Comparison of ENCODE assay signal across 8 cellular contexts in the genomic region with DNA sequence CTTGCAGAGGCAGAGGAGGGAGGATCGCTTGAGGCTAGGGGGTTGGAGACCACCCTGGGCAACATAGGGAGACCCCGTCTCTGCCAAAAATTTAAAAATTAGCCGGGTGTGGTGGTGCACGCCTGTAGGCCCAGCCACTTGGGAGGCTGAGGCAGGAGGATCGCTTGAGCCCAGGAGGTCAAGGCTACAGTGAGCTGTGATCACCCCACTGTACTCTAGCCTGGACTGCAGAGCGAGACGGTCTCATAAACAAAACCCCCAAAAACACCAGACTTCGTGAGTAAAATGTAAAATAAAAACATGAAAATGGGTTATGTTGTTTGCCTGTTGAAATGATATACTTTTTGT. TPM values are rescaled to one million over a fixed set of nuclear protein-coding genes. Genes with fewer than 3 reads are reported as not detected.
DNase-seq lines count a peak whose midpoint lies in the region; ATAC-seq and TF ChIP-seq lines count a peak whose summit lies in the region.

No MANE protein-coding gene starts in this region.

- POLR2A ChIA-PET in RWPE1 (lab: Yijun Ruan, JAX; ENCODE audit: low non-redundant PET): interaction anchor here (1.1 kb wide), 1 partner anchor 10 kb away, joined by 8 read pairs; no protein-coding TSS in a partner anchor

- no peaks in the 10 kb centered on the region for H3K36me3 ChIP-seq in esophagus squamous epithelium
- no peaks in the 10 kb centered on the region for H3K36me3 ChIP-seq in trophoblast cell (ENCODE audit: control insufficient read depth in 1 of 2, insufficient read depth in 2 of 2, low read length in 2 of 2)

- CTCF ChIA-PET in Calu3 (lab: Charles Lee): no interaction called here
- CTCF ChIA-PET in RWPE1 (lab: Yijun Ruan, JAX): interaction anchor here (1.0 kb wide), 1 partner anchor 11 kb away, joined by 3 read pairs; no protein-coding TSS in a partner anchor

- H3K14ac ChIP-seq in trophoblast cell (ENCODE audit: low read length): peak overlapping the region; percentile 28

- H3K9me3 ChIP-seq in esophagus squamous epithelium: no peaks in the 10 kb centered on the region
- no peaks in the 10 kb centered on the region for H3K9me3 ChIP-seq in trophoblast cell (ENCODE audit: insufficient read depth, low read depth, low read length)

- H3K4me1 ChIP-seq in esophagus squamous epithelium (peaks cover 3 to 49% (median 3%) of the 10 kb centered on the region in 3 donors), trophoblast cell (ENCODE audit: control insufficient read depth in 1 of 2, insufficient read depth in 2 of 2, low read length in 2 of 2) (peaks cover 17% of the 10 kb centered on the region in 2 experiments)

- H2AFZ ChIP-seq in trophoblast cell (ENCODE audit: insufficient read depth, low read length, poor library complexity): peak overlapping the region; percentile 90

- peak overlapping the region; percentile 54 for H3K18ac ChIP-seq in trophoblast cell (ENCODE audit: low read length)

- H3K4me3 Mint-ChIP-seq in Calu3 (ENCODE audit: low read depth, unreplicated experiment): peak overlapping the region; percentile 71

- TF ChIP-seq CTCF in Calu3 (IDR thresholded peaks at IDR 0.05; ENCODE audit: unreplicated experiment) (no peak), RWPE1 (conservative IDR thresholded peaks at IDR 0.05; ENCODE audit: low read depth) (no peak), esophagus squamous epithelium (IDR thresholded peaks at IDR 0.05) (no peak)

- H3K27me3 ChIP-seq in esophagus squamous epithelium: no peaks in the 10 kb centered on the region
- H3K27me3 ChIP-seq in trophoblast cell (ENCODE audit: insufficient read depth, low read length): no peaks in the 10 kb centered on the region

- H3K27ac Mint-ChIP-seq in Calu3 (ENCODE audit: unreplicated experiment): no peak overlapping the region

- peak overlapping the region; percentile 72 for H4K8ac ChIP-seq in trophoblast cell (ENCODE audit: low read depth, low read length)

- peak overlapping the region; percentile 60 for H4K12ac ChIP-seq in trophoblast cell (ENCODE audit: low read depth, low read length)

- H3K36me3 Mint-ChIP-seq in Calu3 (ENCODE audit: insufficient read depth, unreplicated experiment): peaks cover 12% of the 10 kb centered on the region

- 72 to 76% methylated on average over 8 of the region's 8 CpGs for WGBS in esophagus squamous epithelium, 2 donors
- no CpG with 5 or more reads among the region's 8 CpGs for WGBS in trophoblast cell (ENCODE audit: extremely low coverage, insufficient coverage, insufficient read length)

- H3K27ac ChIP-seq in RWPE1 (peak overlapping the region; percentile 74), esophagus squamous epithelium (peak overlapping the region; percentile 89 to 96 (median 93)), trophoblast cell (ENCODE audit: low read depth, low read length) (no peak overlapping the region)

- H3K9me3 Mint-ChIP-seq in Calu3 (ENCODE audit: low read depth, unreplicated experiment): no peaks in the 10 kb centered on the region

- H3K4me3 ChIP-seq in esophagus squamous epithelium (peak overlapping the region; percentile 70 to 96 (median 84)), trophoblast cell (ENCODE audit: low read depth, low read length) (peak overlapping the region; percentile 100)

- H3K79me2 ChIP-seq in trophoblast cell (ENCODE audit: control insufficient read depth, insufficient read depth, low read length, poor library complexity): peaks cover 2% of the 10 kb centered on the region

- no TSS peak for BruUV-seq in Calu3 (replicated peaks; lab: Mats Ljungman, UMichigan)

- no peak overlapping the region for H2AK5ac ChIP-seq in trophoblast cell (ENCODE audit: low read length)

- H4K91ac ChIP-seq in trophoblast cell (ENCODE audit: low read depth, low read length): no peak overlapping the region

- H3K27me3 Mint-ChIP-seq in Calu3 (ENCODE audit: unreplicated experiment): no peaks in the 10 kb centered on the region

- no peak overlapping the region for H3K23ac ChIP-seq in trophoblast cell (ENCODE audit: low read length)

- peak overlapping the region; percentile 95 for H3K4me2 ChIP-seq in trophoblast cell (ENCODE audit: low read length)

- no peak overlapping the region for H2BK120ac ChIP-seq in trophoblast cell (ENCODE audit: insufficient read depth, low read length, poor library complexity)

- ATAC-seq in HG02973 (IDR thresholded peaks at IDR 0.05; ENCODE audit: unreplicated experiment): no peak

- peaks cover 9% of the 10 kb centered on the region for H3K79me1 ChIP-seq in trophoblast cell (ENCODE audit: low read length)

- no peak overlapping the region for H2BK5ac ChIP-seq in trophoblast cell (ENCODE audit: low read depth, low read length, poor library complexity)

- no peak overlapping the region for H3K9ac ChIP-seq in trophoblast cell (ENCODE audit: low read length)

- intact Hi-C loops in Calu3 (cut with micrococcal nuclease; ENCODE audit: unreplicated experiment): no loop called here
- intact Hi-C loops in esophagus squamous epithelium (cut with DNase I): no loop called here

- DNase-seq in Calu3: no peak
- DNase-seq in RWPE1 (ENCODE audit: low spot score): no peak
- no peak for DNase-seq in esophagus squamous epithelium (lab: John Stamatoyannopoulos, UW)
- DNase-seq in trophoblast cell: no peak
- DNase-seq in HuH-7.5 (ENCODE audit: low spot score): no peak
- DNase-seq in NCI-H345 treated with DMSO at 0.1 percent for 48 hours (lab: John Stamatoyannopoulos, UW; ENCODE audit: unreplicated experiment): no peak
- DNase-seq in NCI-H1694 (lab: John Stamatoyannopoulos, UW): no peak

- H2BK12ac ChIP-seq in trophoblast cell (ENCODE audit: low read length): peak overlapping the region; percentile 17

- H3K4me1 Mint-ChIP-seq in Calu3 (ENCODE audit: low read depth, unreplicated experiment): peaks cover 34% of the 10 kb centered on the region

- peak overlapping the region; percentile 7 for H3K4ac ChIP-seq in trophoblast cell (ENCODE audit: low read depth, low read length)

- TF ChIP-seq POLR2A in esophagus squamous epithelium (IDR thresholded peaks at IDR 0.05): no peak

RNA-seq across cellular contexts. Expression of a gene that starts 0.7 kb away (rescaled TPM):
- total RNA-seq in Calu3 (2022): 12.0 and 14.5 TPM in 2 replicates
- 10 to 100 TPM; 13.9 to 41.1 (median 24.3) TPM for total RNA-seq in esophagus squamous epithelium
- polyA plus RNA-seq in trophoblast cell (2013): 7.4 and 7.6 TPM in 2 replicates

RNA-seq across cellular contexts. Expression of a gene that starts 12.5 kb away (rescaled TPM):
- total RNA-seq in Calu3 (2022) (not detected in 2 replicates), esophagus squamous epithelium (1 to 10 TPM in 2 of 4 donors, under 1 TPM in 2; 0.59 to 2.3 (median 1.2) TPM)
- 0.07 and 0.10 TPM in 2 replicates for polyA plus RNA-seq in trophoblast cell (2013)

RNA-seq across cellular contexts. Expression of a gene that starts 43.6 kb away (rescaled TPM):
- total RNA-seq in Calu3 (2022) (47.2 and 53.0 TPM in 2 replicates), esophagus squamous epithelium (100 to 1,000 TPM; 101 to 194 (median 131) TPM)
- polyA plus RNA-seq in trophoblast cell (2013): 48.2 and 50.5 TPM in 2 replicates
